ENCODE assay signal across 8 cellular contexts in genomic region chr12:50924439-50925341, GRCh38. TPM values are rescaled to one million over a fixed set of nuclear protein-coding genes. Genes with fewer than 3 reads are reported as not detected.
DNase-seq lines count a peak whose midpoint lies in the region; ATAC-seq, FAIRE-seq and TF ChIP-seq lines count a peak whose summit lies in the region.

No MANE protein-coding gene starts in this region.

- POLR2A ChIA-PET in activated CD8-positive, alpha-beta T cell treated with anti-CD3 and anti-CD28 coated beads for 36 hours (lab: Charles Lee) = interaction anchor here (0.8 to 1.3 kb wide), 3 partner anchors 18 to 419 kb away, joined by 3 read pairs; no protein-coding TSS in a partner anchor

- H3K27me3 ChIP-seq in uterus = no peaks in the 10 kb centered on the region

- no peaks in the 10 kb centered on the region for H3K27me3 Mint-ChIP-seq in activated CD8-positive, alpha-beta T cell treated with anti-CD3 and anti-CD28 coated beads for 36 hours
- no peaks in the 10 kb centered on the region for H3K27me3 Mint-ChIP-seq in naive B cell

- H3K36me3 ChIP-seq in uterus = no peaks in the 10 kb centered on the region

- H3K4me3 ChIP-seq in fibroblast of the aortic adventitia (ENCODE audit: low read depth, low read length) (peak overlapping the region; percentile 93), uterus (peak overlapping the region; percentile 66 to 91)

- FAIRE-seq in GM19239 (lab: Jason Lieb, UNC) = peak; percentile 71

- CTCF ChIA-PET in activated CD8-positive, alpha-beta T cell treated with anti-CD3 and anti-CD28 coated beads for 36 hours (lab: Charles Lee) = interaction anchor here (0.7 to 1.2 kb wide), 4 partner anchors 9 to 61 kb away, joined by 3 to 4 read pairs (median 3); no protein-coding TSS in a partner anchor

- H3K9me3 ChIP-seq in uterus = no peaks in the 10 kb centered on the region

- H3K4me1 ChIP-seq in uterus = peaks cover 0 to 4% of the 10 kb centered on the region in 2 donors

- peaks cover 36% of the 10 kb centered on the region for H3K4me1 Mint-ChIP-seq in activated CD8-positive, alpha-beta T cell treated with anti-CD3 and anti-CD28 coated beads for 36 hours (ENCODE audit: low read depth)
- H3K4me1 Mint-ChIP-seq in naive B cell = peaks cover 43 to 65% (median 56%) of the 10 kb centered on the region in 3 donors

- H3K9me3 Mint-ChIP-seq in activated CD8-positive, alpha-beta T cell treated with anti-CD3 and anti-CD28 coated beads for 36 hours = no peaks in the 10 kb centered on the region
- no peaks in the 10 kb centered on the region for H3K9me3 Mint-ChIP-seq in naive B cell

- TF ChIP-seq POLR2A in uterus (IDR thresholded peaks at IDR 0.05) = peak; percentile 17 to 20

- H3K4me3 Mint-ChIP-seq in activated CD8-positive, alpha-beta T cell treated with anti-CD3 and anti-CD28 coated beads for 36 hours = peak overlapping the region; percentile 70
- peak overlapping the region; percentile 94 to 100 (median 100) for H3K4me3 Mint-ChIP-seq in naive B cell

- intact Hi-C loops in activated CD8-positive, alpha-beta T cell treated with anti-CD3 and anti-CD28 coated beads for 36 hours (cut with micrococcal nuclease) = no loop called here
- intact Hi-C loops in uterus (cut with DNase I; ENCODE audit: low total_unique reads) = no loop called here

- peak overlapping the region; percentile 85 to 95 for H3K27ac ChIP-seq in uterus

- DNase-seq in COLO829 (ENCODE audit: low spot score) = peak; percentile 49
- DNase-seq in GM19239 (ENCODE audit: insufficient read length, low spot score) = peak; percentile 50
- peak; percentile 86 for DNase-seq in NCI-H2171 (lab: John Stamatoyannopoulos, UW)
- peak; percentile 77 for DNase-seq in activated CD8-positive, alpha-beta T cell treated with anti-CD3 and anti-CD28 coated beads for 36 hours
- peak; percentile 98 for DNase-seq in fibroblast of the aortic adventitia (ENCODE audit: low read depth)
- peak; percentile 77 for DNase-seq in naive B cell
- peak; percentile 90 to 97 for DNase-seq in uterus

- no peaks in the 10 kb centered on the region for H3K36me3 Mint-ChIP-seq in activated CD8-positive, alpha-beta T cell treated with anti-CD3 and anti-CD28 coated beads for 36 hours (ENCODE audit: low read depth)
- peaks cover 0 to 5% of the 10 kb centered on the region in 2 donors for H3K36me3 Mint-ChIP-seq in naive B cell

- TF ChIP-seq CTCF in activated CD8-positive, alpha-beta T cell treated with anti-CD3 and anti-CD28 coated beads for 36 hours (IDR thresholded peaks at IDR 0.05) = no peak
- TF ChIP-seq CTCF in fibroblast of the aortic adventitia (IDR thresholded peaks at IDR 0.05; ENCODE audit: insufficient read depth, low read length) (no peak), uterus (IDR thresholded peaks at IDR 0.05) (no peak)

- peak overlapping the region; percentile 91 for H3K27ac Mint-ChIP-seq in activated CD8-positive, alpha-beta T cell treated with anti-CD3 and anti-CD28 coated beads for 36 hours
- peak overlapping the region; percentile 95 to 98 (median 96) for H3K27ac Mint-ChIP-seq in naive B cell

- peak; percentile 86 for ATAC-seq in HG03175 (IDR thresholded peaks at IDR 0.05; ENCODE audit: unreplicated experiment)
- peak; percentile 93 for ATAC-seq in activated CD8-positive, alpha-beta T cell treated with anti-CD3 and anti-CD28 coated beads for 36 hours
- ATAC-seq in naive B cell (ENCODE audit: low read depth in 2 of 2) = peak; percentile 81 to 83

RNA-seq across cellular contexts. Expression of gene HIGD1C, which starts 27.7 kb away (rescaled TPM):
- not detected for total RNA-seq in activated CD8-positive, alpha-beta T cell treated with anti-CD3 and anti-CD28 coated beads for 36 hours
- total RNA-seq in fibroblast of the aortic adventitia (ENCODE audit: low replicate concordance) = not detected in 2 replicates
- polyA plus RNA-seq in naive B cell (ENCODE audit: low read depth in 6 of 6) = not detected
- total RNA-seq in uterus = not detected

Comparison
In these comparisons a context has a peak if more than half of its experiments do, and no peak if none do; other contexts are left out.
1. Peak in every context shown above with its lines: DNase-seq, ATAC-seq, H3K4me3 ChIP-seq and H3K27ac ChIP-seq.